22 cellular contexts compared by ENCODE assay signal in the genomic region with DNA sequence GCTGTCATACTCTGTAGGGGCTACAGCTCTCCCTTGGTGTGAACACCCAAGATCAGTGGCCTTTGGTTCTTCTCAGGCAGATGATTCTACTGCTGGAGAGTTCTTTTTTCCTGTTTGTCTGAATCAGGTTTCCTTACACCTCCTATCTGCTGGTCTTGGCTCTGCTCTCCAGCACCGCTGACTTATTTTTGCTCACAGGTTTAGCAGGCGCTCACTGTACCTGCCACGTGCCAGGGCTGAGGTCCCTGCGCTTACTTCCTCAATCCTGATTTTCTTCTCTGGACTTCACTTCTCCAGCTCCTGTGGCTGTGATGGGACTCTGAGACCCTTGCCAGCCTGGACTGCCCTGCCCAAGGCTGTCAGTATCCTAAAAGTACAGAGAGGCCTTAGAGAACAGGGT. TPM values are rescaled to one million over a fixed set of nuclear protein-coding genes. Genes with fewer than 3 reads are reported as not detected.
"Had no signal": no experiment of that assay in that cellular context is flagged by ENCODE, and none has a peak within 500 bp of the region (broad histone marks: within the 10 kb centered on the region; RNA-seq: fewer than 3 reads in every experiment).

No MANE protein-coding gene starts in this region.

- H3K36me3 ChIP-seq: SJSA1 had no signal

- H3K4me3 ChIP-seq: SJSA1, SK-N-MC had no signal

- H3K4me1 ChIP-seq: SJSA1 had no signal

- ATAC-seq: Panc1 had no signal

- H3K9me3 ChIP-seq: SJSA1 had no signal

- DNase-seq: KBM-7, MV-4-11, NCI-H1048, NCI-H1105 treated with DMSO at 0.1 percent for 48 hours, NCI-H1417 treated with DMSO at 0.1 percent for 48 hours, NCI-H146, NCI-H1694 treated with DMSO at 0.1 percent for 48 hours, NCI-H2029, NCI-H2081 treated with DMSO at 0.1 percent for 48 hours, NCI-H2171, NCI-H226, NCI-H446, NCI-H510A, NCI-H524 treated with DMSO at 0.1 percent for 48 hours, NCI-H774, PC-3, SHP77 had no signal

- H3K27me3 ChIP-seq: SJSA1 had no signal

- H3K27ac ChIP-seq: RWPE1, SJSA1, SK-N-MC had no signal

RNA-seq across cellular contexts. Expression of gene BSN, which starts 9.5 kb away (rescaled TPM):
- total RNA-seq: HT-29 had no signal
